3 cellular contexts compared by ENCODE assay signal in genomic region chr4:28421221-28421620, GRCh38.
TF ChIP-seq lines count a peak whose summit lies in the region.

No MANE protein-coding gene starts in this region.

TF ChIP-seq in IMR-90, 13 proteins besides CTCF, POLR2A, EP300 and RAD21:
- TF ChIP-seq BHLHE40 (IDR thresholded peaks at IDR 0.05; ENCODE audit: low read depth, low read length) = no peak
- TF ChIP-seq MAFK (IDR thresholded peaks at IDR 0.05; ENCODE audit: low read depth, low read length) = no peak
- no peak for TF ChIP-seq SMC3 (IDR thresholded peaks at IDR 0.05; ENCODE audit: low read depth, low read length)
- no peak for TF ChIP-seq NFE2L2 (IDR thresholded peaks at IDR 0.05; ENCODE audit: low read depth, low read length)
- TF ChIP-seq USF2 (IDR thresholded peaks at IDR 0.05; ENCODE audit: low read depth, low read length) = no peak
- no peak for TF ChIP-seq MXI1 (IDR thresholded peaks at IDR 0.05; ENCODE audit: borderline replicate concordance, low read depth, low read length)
- TF ChIP-seq ELK1 (IDR thresholded peaks at IDR 0.05; ENCODE audit: borderline replicate concordance, low read depth, low read length) = no peak
- no peak for TF ChIP-seq CHD1 (IDR thresholded peaks at IDR 0.05; ENCODE audit: low read depth, low read length)
- no peak for TF ChIP-seq MAZ (IDR thresholded peaks at IDR 0.05; ENCODE audit: borderline replicate concordance, low read depth, low read length)
- no peak for TF ChIP-seq RFX5 (IDR thresholded peaks at IDR 0.05; ENCODE audit: low read depth, low read length)
- no peak for TF ChIP-seq CEBPB (IDR thresholded peaks at IDR 0.05; ENCODE audit: low read depth, low read length)
- TF ChIP-seq FOS (IDR thresholded peaks at IDR 0.05; ENCODE audit: low read depth, low read length) = no peak
TF ChIP-seq in IMR-90: peak in this region for 0.

TF ChIP-seq in WTC11, 78 proteins besides CTCF, POLR2A, EP300 and RAD21:
- no peak for TF ChIP-seq ZNF121 (CRISPR knock-in tag; IDR thresholded peaks at IDR 0.05)
- TF ChIP-seq USF2 (CRISPR knock-in tag; IDR thresholded peaks at IDR 0.05) = no peak
- no peak for TF ChIP-seq ZNF138 (CRISPR knock-in tag; conservative IDR thresholded peaks at IDR 0.05)
- no peak for TF ChIP-seq JAZF1 (CRISPR knock-in tag; IDR thresholded peaks at IDR 0.05)
- no peak for TF ChIP-seq MYBL2 (CRISPR knock-in tag; IDR thresholded peaks at IDR 0.05)
- TF ChIP-seq E2F4 (CRISPR knock-in tag; IDR thresholded peaks at IDR 0.05; ENCODE audit: borderline replicate concordance, low read depth) = no peak
- TF ChIP-seq, protein P1, sequence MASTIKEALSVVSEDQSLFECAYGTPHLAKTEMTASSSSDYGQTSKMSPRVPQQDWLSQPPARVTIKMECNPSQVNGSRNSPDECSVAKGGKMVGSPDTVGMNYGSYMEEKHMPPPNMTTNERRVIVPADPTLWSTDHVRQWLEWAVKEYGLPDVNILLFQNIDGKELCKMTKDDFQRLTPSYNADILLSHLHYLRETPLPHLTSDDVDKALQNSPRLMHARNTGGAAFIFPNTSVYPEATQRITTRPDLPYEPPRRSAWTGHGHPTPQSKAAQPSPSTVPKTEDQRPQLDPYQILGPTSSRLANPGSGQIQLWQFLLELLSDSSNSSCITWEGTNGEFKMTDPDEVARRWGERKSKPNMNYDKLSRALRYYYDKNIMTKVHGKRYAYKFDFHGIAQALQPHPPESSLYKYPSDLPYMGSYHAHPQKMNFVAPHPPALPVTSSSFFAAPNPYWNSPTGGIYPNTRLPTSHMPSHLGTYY (CRISPR knock-in tag; IDR thresholded peaks at IDR 0.05) = no peak
- TF ChIP-seq CBFB (CRISPR knock-in tag; IDR thresholded peaks at IDR 0.05; ENCODE audit: low read depth) = no peak
- no peak for TF ChIP-seq ZNF263 (CRISPR knock-in tag; IDR thresholded peaks at IDR 0.05; ENCODE audit: low read depth)
- TF ChIP-seq CREB1 (CRISPR knock-in tag; IDR thresholded peaks at IDR 0.05) = no peak
- TF ChIP-seq ZNF232 (CRISPR knock-in tag; IDR thresholded peaks at IDR 0.05) = no peak
- no peak for TF ChIP-seq CREM (CRISPR knock-in tag; IDR thresholded peaks at IDR 0.05)
- TF ChIP-seq OVOL2 (CRISPR knock-in tag; IDR thresholded peaks at IDR 0.05; ENCODE audit: borderline replicate concordance) = no peak
- no peak for TF ChIP-seq ZNF671 (CRISPR knock-in tag; IDR thresholded peaks at IDR 0.05)
- TF ChIP-seq NR3C1 (CRISPR knock-in tag; conservative IDR thresholded peaks at IDR 0.05; ENCODE audit: low read depth) = no peak

TF ChIP-seq in GM23338, 12 proteins besides CTCF, POLR2A, EP300 and RAD21:
- TF ChIP-seq CREB1 (CRISPR knock-in tag; IDR thresholded peaks at IDR 0.05; ENCODE audit: low read depth) (no peak), STAT1 (IDR thresholded peaks at IDR 0.05; ENCODE audit: unreplicated experiment) (no peak), ZNF114 (CRISPR knock-in tag; IDR thresholded peaks at IDR 0.05) (no peak), EZH2phosphoT487 (IDR thresholded peaks at IDR 0.05; ENCODE audit: unreplicated experiment) (no peak), NANOG (IDR thresholded peaks at IDR 0.05; ENCODE audit: borderline replicate concordance) (no peak)
- TF ChIP-seq, protein P2, sequence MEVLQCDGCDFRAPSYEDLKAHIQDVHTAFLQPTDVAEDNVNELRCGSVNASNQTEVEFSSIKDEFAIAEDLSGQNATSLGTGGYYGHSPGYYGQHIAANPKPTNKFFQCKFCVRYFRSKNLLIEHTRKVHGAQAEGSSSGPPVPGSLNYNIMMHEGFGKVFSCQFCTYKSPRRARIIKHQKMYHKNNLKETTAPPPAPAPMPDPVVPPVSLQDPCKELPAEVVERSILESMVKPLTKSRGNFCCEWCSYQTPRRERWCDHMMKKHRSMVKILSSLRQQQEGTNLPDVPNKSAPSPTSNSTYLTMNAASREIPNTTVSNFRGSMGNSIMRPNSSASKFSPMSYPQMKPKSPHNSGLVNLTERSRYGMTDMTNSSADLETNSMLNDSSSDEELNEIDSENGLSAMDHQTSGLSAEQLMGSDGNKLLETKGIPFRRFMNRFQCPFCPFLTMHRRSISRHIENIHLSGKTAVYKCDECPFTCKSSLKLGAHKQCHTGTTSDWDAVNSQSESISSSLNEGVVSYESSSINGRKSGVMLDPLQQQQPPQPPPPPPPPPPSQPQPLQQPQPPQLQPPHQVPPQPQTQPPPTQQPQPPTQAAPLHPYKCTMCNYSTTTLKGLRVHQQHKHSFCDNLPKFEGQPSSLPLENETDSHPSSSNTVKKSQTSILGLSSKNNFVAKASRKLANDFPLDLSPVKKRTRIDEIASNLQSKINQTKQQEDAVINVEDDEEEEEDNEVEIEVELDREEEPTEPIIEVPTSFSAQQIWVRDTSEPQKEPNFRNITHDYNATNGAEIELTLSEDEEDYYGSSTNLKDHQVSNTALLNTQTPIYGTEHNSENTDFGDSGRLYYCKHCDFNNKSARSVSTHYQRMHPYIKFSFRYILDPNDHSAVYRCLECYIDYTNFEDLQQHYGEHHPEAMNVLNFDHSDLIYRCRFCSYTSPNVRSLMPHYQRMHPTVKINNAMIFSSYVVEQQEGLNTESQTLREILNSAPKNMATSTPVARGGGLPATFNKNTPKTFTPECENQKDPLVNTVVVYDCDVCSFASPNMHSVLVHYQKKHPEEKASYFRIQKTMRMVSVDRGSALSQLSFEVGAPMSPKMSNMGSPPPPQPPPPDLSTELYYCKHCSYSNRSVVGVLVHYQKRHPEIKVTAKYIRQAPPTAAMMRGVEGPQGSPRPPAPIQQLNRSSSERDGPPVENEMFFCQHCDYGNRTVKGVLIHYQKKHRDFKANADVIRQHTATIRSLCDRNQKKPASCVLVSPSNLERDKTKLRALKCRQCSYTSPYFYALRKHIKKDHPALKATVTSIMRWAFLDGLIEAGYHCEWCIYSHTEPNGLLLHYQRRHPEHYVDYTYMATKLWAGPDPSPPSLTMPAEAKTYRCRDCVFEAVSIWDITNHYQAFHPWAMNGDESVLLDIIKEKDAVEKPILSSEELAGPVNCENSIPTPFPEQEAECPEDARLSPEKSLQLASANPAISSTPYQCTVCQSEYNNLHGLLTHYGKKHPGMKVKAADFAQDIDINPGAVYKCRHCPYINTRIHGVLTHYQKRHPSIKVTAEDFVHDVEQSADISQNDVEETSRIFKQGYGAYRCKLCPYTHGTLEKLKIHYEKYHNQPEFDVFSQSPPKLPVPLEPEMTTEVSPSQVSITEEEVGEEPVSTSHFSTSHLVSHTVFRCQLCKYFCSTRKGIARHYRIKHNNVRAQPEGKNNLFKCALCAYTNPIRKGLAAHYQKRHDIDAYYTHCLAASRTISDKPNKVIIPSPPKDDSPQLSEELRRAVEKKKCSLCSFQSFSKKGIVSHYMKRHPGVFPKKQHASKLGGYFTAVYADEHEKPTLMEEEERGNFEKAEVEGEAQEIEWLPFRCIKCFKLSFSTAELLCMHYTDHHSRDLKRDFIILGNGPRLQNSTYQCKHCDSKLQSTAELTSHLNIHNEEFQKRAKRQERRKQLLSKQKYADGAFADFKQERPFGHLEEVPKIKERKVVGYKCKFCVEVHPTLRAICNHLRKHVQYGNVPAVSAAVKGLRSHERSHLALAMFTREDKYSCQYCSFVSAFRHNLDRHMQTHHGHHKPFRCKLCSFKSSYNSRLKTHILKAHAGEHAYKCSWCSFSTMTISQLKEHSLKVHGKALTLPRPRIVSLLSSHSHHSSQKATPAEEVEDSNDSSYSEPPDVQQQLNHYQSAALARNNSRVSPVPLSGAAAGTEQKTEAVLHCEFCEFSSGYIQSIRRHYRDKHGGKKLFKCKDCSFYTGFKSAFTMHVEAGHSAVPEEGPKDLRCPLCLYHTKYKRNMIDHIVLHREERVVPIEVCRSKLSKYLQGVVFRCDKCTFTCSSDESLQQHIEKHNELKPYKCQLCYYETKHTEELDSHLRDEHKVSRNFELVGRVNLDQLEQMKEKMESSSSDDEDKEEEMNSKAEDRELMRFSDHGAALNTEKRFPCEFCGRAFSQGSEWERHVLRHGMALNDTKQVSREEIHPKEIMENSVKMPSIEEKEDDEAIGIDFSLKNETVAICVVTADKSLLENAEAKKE (CRISPR knock-in tag; IDR thresholded peaks at IDR 0.05) = no peak
